Comparison of ENCODE assay signal across 27 cellular contexts in genomic region chr16:56918467-56919012, GRCh38. TPM values are rescaled to one million over a fixed set of nuclear protein-coding genes. Genes with fewer than 3 reads are reported as not detected.
DNase-seq lines count a peak whose midpoint lies in the region; ATAC-seq and TF ChIP-seq lines count a peak whose summit lies in the region.
"Had no signal": no experiment of that assay in that cellular context is flagged by ENCODE, and none has a peak within 500 bp of the region (broad histone marks: within the 10 kb centered on the region; RNA-seq: fewer than 3 reads in every experiment).

No MANE protein-coding gene starts in this region.

- no peaks in the 10 kb centered on the region for H3K36me3 ChIP-seq in mesenchymal stem cell (ENCODE audit: control insufficient read depth in 1 of 2, insufficient read depth in 2 of 2, low read depth in 1 of 2, low read length in 2 of 2)
- no peaks in the 10 kb centered on the region for H3K36me3 ChIP-seq in sigmoid colon
- no peaks in the 10 kb centered on the region for H3K36me3 ChIP-seq in ovary
- H3K36me3 ChIP-seq: esophagus squamous epithelium, gastrocnemius medialis had no signal

- peaks cover 28% of the 10 kb centered on the region for H3K4me1 Mint-ChIP-seq in T-helper 2 cell treated with Interferon-gamma antibody and Interleukin-4, amounts not matched to agents 5 μg/mL and 100 μg/mL, for 36 hours (ENCODE audit: low read depth)
- peaks cover 15% of the 10 kb centered on the region for H3K4me1 Mint-ChIP-seq in T-helper 17 cell

- no peak overlapping the region for H4K8ac ChIP-seq in mesenchymal stem cell (ENCODE audit: low read length)

- no peak overlapping the region for H3K23ac ChIP-seq in mesenchymal stem cell (ENCODE audit: low read length in 2 of 2)

- peak overlapping the region; percentile 70 for H2AK5ac ChIP-seq in mesenchymal stem cell (ENCODE audit: low read length, severe bottlenecking)

- intact Hi-C loops in sigmoid colon (cut with DNase I) (no loop called here), ovary (cut with DNase I) (no loop called here)

- ATAC-seq in T-helper 17 cell = no peak
- no peak for ATAC-seq in HG02852 (IDR thresholded peaks at IDR 0.05; ENCODE audit: unreplicated experiment)

- WGBS in mesenchymal stem cell = 93% methylated on average over 10 of the region's 12 CpGs
- 93 to 95% methylated on average over 12 of the region's 12 CpGs for WGBS in sigmoid colon, 2 donors
- 76 to 85% (median 80%) methylated on average over 12 of the region's 12 CpGs for WGBS in ovary, 3 donors

- H3K27ac ChIP-seq in mesenchymal stem cell (ENCODE audit: low read length, poor library complexity, severe bottlenecking) (no peak overlapping the region), sigmoid colon (no peak overlapping the region), ovary (peak overlapping the region in 1 of 2 donors; percentile 15)
- H3K27ac ChIP-seq: 22Rv1, gastrocnemius medialis had no signal

- H3K18ac ChIP-seq in mesenchymal stem cell (ENCODE audit: low read depth in 1 of 2, low read length in 2 of 2) = no peak overlapping the region

- H3K4me2 ChIP-seq in mesenchymal stem cell (ENCODE audit: low read length, poor library complexity, severe bottlenecking) = no peak overlapping the region

- H3K9me3 ChIP-seq in T-helper 17 cell (ENCODE audit: control insufficient read depth, low read length, poor library complexity, severe bottlenecking) (no peaks in the 10 kb centered on the region), mesenchymal stem cell (ENCODE audit: control insufficient read depth, low read length) (no peaks in the 10 kb centered on the region), sigmoid colon (no peaks in the 10 kb centered on the region), ovary (no peaks in the 10 kb centered on the region)
- H3K9me3 ChIP-seq: esophagus squamous epithelium, gastrocnemius medialis had no signal

- no peaks in the 10 kb centered on the region for H3K36me3 Mint-ChIP-seq in T-helper 2 cell treated with Interferon-gamma antibody and Interleukin-4, amounts not matched to agents 5 μg/mL and 100 μg/mL, for 36 hours (ENCODE audit: low read depth)
- peaks cover 3% of the 10 kb centered on the region for H3K36me3 Mint-ChIP-seq in T-helper 17 cell (ENCODE audit: low read depth)

- no peak for TF ChIP-seq POLR2A in sigmoid colon (IDR thresholded peaks at IDR 0.05)
- TF ChIP-seq POLR2A in ovary (IDR thresholded peaks at IDR 0.05) = no peak

- H2BK12ac ChIP-seq in mesenchymal stem cell (ENCODE audit: low read length in 2 of 2) = no peak overlapping the region

- no peak overlapping the region for H3K9ac ChIP-seq in mesenchymal stem cell (ENCODE audit: low read length)

- H2AFZ ChIP-seq in mesenchymal stem cell (ENCODE audit: low read depth, low read length) = no peak overlapping the region

- no peak overlapping the region for H4K91ac ChIP-seq in mesenchymal stem cell (ENCODE audit: low read length)

- H3K79me1 ChIP-seq in mesenchymal stem cell (replicated peaks; ENCODE audit: low read length, poor library complexity, severe bottlenecking) = no peaks in the 10 kb centered on the region

- peak overlapping the region; percentile 36 for H2BK5ac ChIP-seq in mesenchymal stem cell (ENCODE audit: low read depth, low read length, poor library complexity, severe bottlenecking)

- peak overlapping the region; percentile 63 for H3K27ac Mint-ChIP-seq in T-helper 2 cell treated with Interferon-gamma antibody and Interleukin-4, amounts not matched to agents 5 μg/mL and 100 μg/mL, for 36 hours
- no peak overlapping the region for H3K27ac Mint-ChIP-seq in T-helper 17 cell

- no peak overlapping the region for H3K4me3 ChIP-seq in mesenchymal stem cell (ENCODE audit: insufficient read depth in 1 of 2, low read depth in 1 of 2, low read length in 2 of 2)
- no peak overlapping the region for H3K4me3 ChIP-seq in sigmoid colon
- no peak overlapping the region for H3K4me3 ChIP-seq in ovary
- H3K4me3 ChIP-seq: esophagus squamous epithelium, gastrocnemius medialis, skin epidermis had no signal

- H3K4me3 Mint-ChIP-seq in T-helper 2 cell treated with Interferon-gamma antibody and Interleukin-4, amounts not matched to agents 5 μg/mL and 100 μg/mL, for 36 hours = no peak overlapping the region
- H3K4me3 Mint-ChIP-seq in T-helper 17 cell = peak overlapping the region; percentile 1
- H3K4me3 Mint-ChIP-seq: activated naive CD8-positive, alpha-beta T cell treated with anti-CD3 and anti-CD28 coated beads, Interleukin-2, amount 10 ng/mL, durations not matched to agents 7 days and 5 days; activated T-helper 17 cell treated with anti-CD3 and anti-CD28 coated beads, Interleukin-2, amount 50 U/mL, for 72 hours; CD8-positive, alpha-beta memory T cell had no signal

- peaks cover 4 to 58% of the 10 kb centered on the region in 2 experiments for H3K27me3 ChIP-seq in mesenchymal stem cell (ENCODE audit: control insufficient read depth in 1 of 2, insufficient read depth in 1 of 2, low read length in 2 of 2)
- no peaks in the 10 kb centered on the region for H3K27me3 ChIP-seq in sigmoid colon
- no peaks in the 10 kb centered on the region for H3K27me3 ChIP-seq in ovary
- H3K27me3 ChIP-seq: esophagus squamous epithelium, gastrocnemius medialis had no signal

- peak overlapping the region; percentile 8 for H2BK15ac ChIP-seq in mesenchymal stem cell (ENCODE audit: low read depth, poor library complexity, severe bottlenecking)

- no peak overlapping the region for H2BK120ac ChIP-seq in mesenchymal stem cell (ENCODE audit: low read depth, low read length)

- H3K4ac ChIP-seq in mesenchymal stem cell (ENCODE audit: low read depth in 1 of 2, low read length in 2 of 2) = no peak overlapping the region

- no peak for TF ChIP-seq CTCF in sigmoid colon (IDR thresholded peaks at IDR 0.05)
- no peak for TF ChIP-seq CTCF in ovary (IDR thresholded peaks at IDR 0.05)

- peaks cover 3% of the 10 kb centered on the region for H3K4me1 ChIP-seq in mesenchymal stem cell (ENCODE audit: control insufficient read depth, insufficient read depth, low read depth, low read length)
- H3K4me1 ChIP-seq in sigmoid colon = no peaks in the 10 kb centered on the region
- peaks cover 23% of the 10 kb centered on the region for H3K4me1 ChIP-seq in ovary (ENCODE audit: insufficient read depth)

- no peaks in the 10 kb centered on the region for H3K27me3 Mint-ChIP-seq in T-helper 2 cell treated with Interferon-gamma antibody and Interleukin-4, amounts not matched to agents 5 μg/mL and 100 μg/mL, for 36 hours (ENCODE audit: low read depth)
- H3K27me3 Mint-ChIP-seq in T-helper 17 cell = peaks cover 9% of the 10 kb centered on the region
- H3K27me3 Mint-ChIP-seq: activated T-helper 17 cell treated with anti-CD3 and anti-CD28 coated beads, Interleukin-2, amount 50 U/mL, for 72 hours had no signal

- no peak overlapping the region for H3K14ac ChIP-seq in mesenchymal stem cell (ENCODE audit: low read length in 2 of 2)

- TF ChIP-seq EP300 in sigmoid colon (IDR thresholded peaks at IDR 0.05) (no peak), ovary (IDR thresholded peaks at IDR 0.05) (no peak)

- no peak for DNase-seq in T-helper 2 cell treated with Interferon-gamma antibody and Interleukin-4, amounts not matched to agents 5 μg/mL and 100 μg/mL, for 36 hours (ENCODE audit: low spot score)
- DNase-seq in T-helper 2 cell (no peak), T-helper 17 cell (no peak), mesenchymal stem cell (no peak), sigmoid colon (peak; percentile 21), ovary (no peak), iPS-NIHi11 (ENCODE audit: low spot score) (no peak)
- DNase-seq: activated CD4-positive, alpha-beta T cell treated with anti-CD3 and anti-CD28 coated beads for 4 hours; activated CD8-positive, alpha-beta memory T cell treated with anti-CD3 and anti-CD28 coated beads, Interleukin-2, amount 50 U/mL, for 4 hours; activated naive CD8-positive, alpha-beta T cell treated with anti-CD3 and anti-CD28 coated beads, Interleukin-2, amount 10 ng/mL, durations not matched to agents 7 days and 5 days; DMS79; effector CD8-positive, alpha-beta T cell; esophagus squamous epithelium; gastrocnemius medialis; Kasumi-1; NCI-H187; NCI-H69; SHP77; stimulated activated naive CD8-positive, alpha-beta T cell treated with anti-CD3 and anti-CD28 coated beads, Interleukin-15, Interleukin-2, amounts not matched to agents 100 U/mL and 50 U/mL, for 24 hours had no signal

- no peaks in the 10 kb centered on the region for H3K9me3 Mint-ChIP-seq in T-helper 2 cell treated with Interferon-gamma antibody and Interleukin-4, amounts not matched to agents 5 μg/mL and 100 μg/mL, for 36 hours
- H3K9me3 Mint-ChIP-seq: activated naive CD8-positive, alpha-beta T cell treated with anti-CD3 and anti-CD28 coated beads, Interleukin-2, amount 10 ng/mL, durations not matched to agents 7 days and 5 days; activated T-helper 17 cell treated with anti-CD3 and anti-CD28 coated beads, Interleukin-2, amount 50 U/mL, for 72 hours; CD8-positive, alpha-beta memory T cell had no signal

RNA-seq across cellular contexts. Expression of gene HERPUD1, which starts 13.4 kb away (rescaled TPM):
- total RNA-seq in T-helper 17 cell = 100 to 1,000 TPM; 225 to 255 TPM
- 93.8 TPM for polyA plus RNA-seq in mesenchymal stem cell (2013, experiment 1 of 2)
- 94.5 TPM for polyA plus RNA-seq in mesenchymal stem cell (2013, experiment 2 of 2)
- total RNA-seq in sigmoid colon = 10 to 100 TPM; 63.1 to 93.1 (median 73.1) TPM
- 100 to 1,000 TPM in 1 of 3 donors, 10 to 100 TPM in 2; 54.1 to 119 (median 59.2) TPM for polyA plus RNA-seq in sigmoid colon
- total RNA-seq in ovary = 100 to 1,000 TPM in 6 of 7 donors, 10 to 100 TPM in 1; 95.4 to 299 (median 170) TPM
- 100 to 1,000 TPM; 219 to 259 TPM for polyA plus RNA-seq in ovary

RNA-seq across cellular contexts. Expression of gene CETP, which starts 43.2 kb away (rescaled TPM):
- total RNA-seq in T-helper 17 cell (1 to 10 TPM in 1 of 2 donors, not detected in 1; 2.3 TPM), sigmoid colon (under 1 TPM in 2 of 4 donors, not detected in 2; 0.36 to 0.55 TPM), ovary (under 1 TPM in 3 of 7 donors, not detected in 4; 0.15 to 0.23 (median 0.20) TPM)
- not detected for polyA plus RNA-seq in mesenchymal stem cell (2013, experiment 1 of 2)
- polyA plus RNA-seq in mesenchymal stem cell (2013, experiment 2 of 2) = 0.03 TPM
- polyA plus RNA-seq in sigmoid colon (1 to 10 TPM in 2 of 3 donors, not detected in 1; 1.2 to 2.1 TPM), ovary (1 to 10 TPM in 1 of 2 donors, under 1 TPM in 1; 0.13 to 1.3 TPM)
- total RNA-seq: activated naive CD8-positive, alpha-beta T cell treated with anti-CD3 and anti-CD28 coated beads, Interleukin-2, amount 10 ng/mL, durations not matched to agents 7 days and 5 days; activated T-helper 17 cell treated with anti-CD3 and anti-CD28 coated beads, Interleukin-2, amount 50 U/mL, for 72 hours; CD8-positive, alpha-beta memory T cell; gastrocnemius medialis; HT1080; kidney epithelial cell; mammary epithelial cell had no signal
- polyA plus RNA-seq: CD8-positive, alpha-beta memory T cell; mammary epithelial cell had no signal

RNA-seq across cellular contexts. Expression of gene SLC12A3, which starts 53.5 kb away (rescaled TPM):
- total RNA-seq in T-helper 17 cell (not detected), sigmoid colon (not detected), ovary (under 1 TPM in 1 of 7 donors, not detected in 6; 0.37 TPM)
- polyA plus RNA-seq in mesenchymal stem cell (2013, experiment 1 of 2) = not detected
- polyA plus RNA-seq in mesenchymal stem cell (2013, experiment 2 of 2) = not detected
- polyA plus RNA-seq in sigmoid colon (under 1 TPM in 1 of 3 donors, not detected in 2; 0.16 TPM), ovary (under 1 TPM in 1 of 2 donors, not detected in 1; 0.04 TPM)
- total RNA-seq: activated naive CD8-positive, alpha-beta T cell treated with anti-CD3 and anti-CD28 coated beads, Interleukin-2, amount 10 ng/mL, durations not matched to agents 7 days and 5 days; activated T-helper 17 cell treated with anti-CD3 and anti-CD28 coated beads, Interleukin-2, amount 50 U/mL, for 72 hours; CD8-positive, alpha-beta memory T cell; esophagus squamous epithelium; gastrocnemius medialis; HT1080; mammary epithelial cell had no signal
- polyA plus RNA-seq: CD8-positive, alpha-beta memory T cell had no signal
